28 cellular contexts compared by ENCODE assay signal in genomic region chr10:63481815-63482421, GRCh38. TPM values are rescaled to one million over a fixed set of nuclear protein-coding genes. Genes with fewer than 3 reads are reported as not detected.
DNase-seq lines count a peak whose midpoint lies in the region; ATAC-seq and TF ChIP-seq lines count a peak whose summit lies in the region.
"Had no signal": no experiment of that assay in that cellular context is flagged by ENCODE, and none has a peak within 500 bp of the region (broad histone marks: within the 10 kb centered on the region; RNA-seq: fewer than 3 reads in every experiment).

No MANE protein-coding gene starts in this region.

- peaks cover 99% of the 10 kb centered on the region for H3K79me2 ChIP-seq in smooth muscle cell (ENCODE audit: low read depth)
- H3K79me2 ChIP-seq in PC-9 (ENCODE audit: low read depth) = peaks cover 48% of the 10 kb centered on the region

- no peaks in the 10 kb centered on the region for H3K27me3 Mint-ChIP-seq in activated T-cell treated with anti-CD3 and anti-CD28 coated beads, Interleukin-2, amount 50 U/mL, for 72 hours (ENCODE audit: low read depth)
- no peaks in the 10 kb centered on the region for H3K27me3 Mint-ChIP-seq in activated T-helper 17 cell treated with anti-CD3 and anti-CD28 coated beads, Interleukin-2, amount 50 U/mL, for 72 hours
- H3K27me3 Mint-ChIP-seq: activated CD4-positive, alpha-beta T cell treated with anti-CD3 and anti-CD28 coated beads for 36 hours; CD4-positive, alpha-beta T cell had no signal

- CTCF ChIA-PET in PC-9 (lab: Charles Lee) = no interaction called here

- H3K4me3 ChIP-seq in fibroblast of pulmonary artery (replicated peaks; ENCODE audit: low read depth, low read length) = no peak overlapping the region
- H3K4me3 ChIP-seq in smooth muscle cell = no peak overlapping the region
- H3K4me3 ChIP-seq in PC-9 = no peak overlapping the region
- H3K4me3 ChIP-seq: body of pancreas, pancreas, tibial artery had no signal

- H3K9me3 ChIP-seq in smooth muscle cell (replicated peaks; ENCODE audit: low read depth) (no peaks in the 10 kb centered on the region), PC-9 (ENCODE audit: insufficient read depth, low read depth) (no peaks in the 10 kb centered on the region)
- H3K9me3 ChIP-seq: body of pancreas, pancreas, tibial artery had no signal

- H3K27me3 ChIP-seq in smooth muscle cell (ENCODE audit: low read depth) = no peaks in the 10 kb centered on the region
- H3K27me3 ChIP-seq in PC-9 (ENCODE audit: insufficient read depth, low read depth) = no peaks in the 10 kb centered on the region
- H3K27me3 ChIP-seq: body of pancreas, pancreas, tibial artery had no signal

- peak overlapping the region; percentile 0 to 8 for H3K4me3 Mint-ChIP-seq in activated T-cell treated with anti-CD3 and anti-CD28 coated beads, Interleukin-2, amount 50 U/mL, for 72 hours
- peak overlapping the region; percentile 37 for H3K4me3 Mint-ChIP-seq in activated T-helper 17 cell treated with anti-CD3 and anti-CD28 coated beads, Interleukin-2, amount 50 U/mL, for 72 hours
- H3K4me3 Mint-ChIP-seq: activated CD4-positive, alpha-beta T cell treated with anti-CD3 and anti-CD28 coated beads for 36 hours; CD4-positive, alpha-beta T cell; immature natural killer cell; nephron had no signal

- H4K20me1 ChIP-seq in smooth muscle cell (ENCODE audit: low read depth) = peaks cover 93% of the 10 kb centered on the region
- H4K20me1 ChIP-seq in PC-9 (ENCODE audit: insufficient read depth) = no peaks in the 10 kb centered on the region; the same call in 1 of the 2 replicates

- H3F3A ChIP-seq in smooth muscle cell (ENCODE audit: low read depth) (no peaks in the 10 kb centered on the region), PC-9 (ENCODE audit: insufficient read depth, low read depth) (peaks cover 3% of the 10 kb centered on the region; the same call in 1 of the 2 replicates)

- no peak for ATAC-seq in activated T-cell treated with anti-CD3 and anti-CD28 coated beads, Interleukin-2, amount 50 U/mL, for 72 hours (replicated peaks in 1 of 2)
- no peak for ATAC-seq in activated T-helper 17 cell treated with anti-CD3 and anti-CD28 coated beads, Interleukin-2, amount 50 U/mL, for 72 hours (replicated peaks)
- no peak for ATAC-seq in GM18519 (IDR thresholded peaks at IDR 0.05; ENCODE audit: low FRiP score, unreplicated experiment)
- ATAC-seq: activated CD4-positive, alpha-beta T cell treated with anti-CD3 and anti-CD28 coated beads for 36 hours; body of pancreas; esophagus mucosa; pancreas; Right ventricle myocardium inferior had no signal

- H3K4me1 ChIP-seq in smooth muscle cell (ENCODE audit: low read depth) (peaks cover 15% of the 10 kb centered on the region), PC-9 (replicated peaks; ENCODE audit: insufficient read depth) (0 out of 2 replicates have a peak, but pooled peaks cover 4% of the 10 kb centered on the region)

- no peak overlapping the region for H3K4me2 ChIP-seq in smooth muscle cell
- H3K4me2 ChIP-seq in PC-9 = no peak overlapping the region

- H3K27ac ChIP-seq in smooth muscle cell (ENCODE audit: low read depth) (peak overlapping the region; percentile 20), PC-9 (no peak overlapping the region)
- H3K27ac ChIP-seq: body of pancreas, pancreas, tibial artery had no signal

- no peak overlapping the region for H3K27ac Mint-ChIP-seq in activated T-cell treated with anti-CD3 and anti-CD28 coated beads, Interleukin-2, amount 50 U/mL, for 72 hours
- H3K27ac Mint-ChIP-seq in activated T-helper 17 cell treated with anti-CD3 and anti-CD28 coated beads, Interleukin-2, amount 50 U/mL, for 72 hours = peak overlapping the region; percentile 62
- H3K27ac Mint-ChIP-seq: activated CD4-positive, alpha-beta T cell treated with anti-CD3 and anti-CD28 coated beads for 36 hours; CD4-positive, alpha-beta T cell; immature natural killer cell had no signal

- H3K36me3 ChIP-seq in smooth muscle cell (ENCODE audit: low read depth) = no peaks in the 10 kb centered on the region
- no peaks in the 10 kb centered on the region for H3K36me3 ChIP-seq in PC-9 (ENCODE audit: low read depth)
- H3K36me3 ChIP-seq: pancreas, tibial artery had no signal

- intact Hi-C loops in PC-9 (cut with micrococcal nuclease; ENCODE audit: unreplicated experiment) = no loop called here

- no peaks in the 10 kb centered on the region for H3K36me3 Mint-ChIP-seq in activated T-cell treated with anti-CD3 and anti-CD28 coated beads, Interleukin-2, amount 50 U/mL, for 72 hours (ENCODE audit: insufficient read depth in 2 of 2)
- H3K36me3 Mint-ChIP-seq in activated T-helper 17 cell treated with anti-CD3 and anti-CD28 coated beads, Interleukin-2, amount 50 U/mL, for 72 hours (ENCODE audit: low read depth) = no peaks in the 10 kb centered on the region

- H3K9me2 ChIP-seq in PC-9 (ENCODE audit: insufficient read depth) = no peaks in the 10 kb centered on the region

- no TSS peak for BruUV-seq in PC-9 (replicated peaks; lab: Mats Ljungman, UMichigan)

- no peak overlapping the region for H3K9ac ChIP-seq in smooth muscle cell (ENCODE audit: low read depth)

- DNase-seq in activated T-cell treated with anti-CD3 and anti-CD28 coated beads, Interleukin-2, amount 50 U/mL, for 72 hours = no peak
- DNase-seq in activated T-cell treated with anti-CD3 and anti-CD28 coated beads for 4 hours = no peak
- peak; percentile 58 for DNase-seq in fibroblast of pulmonary artery (ENCODE audit: low read depth)
- no peak for DNase-seq in smooth muscle cell (lab: John Stamatoyannopoulos, UW; ENCODE audit: unreplicated experiment)
- no peak for DNase-seq in PC-9
- no peak for DNase-seq in NCI-H510A treated with DMSO at 0.1 percent for 48 hours (lab: John Stamatoyannopoulos, UW)
- DNase-seq: activated CD4-positive, alpha-beta T cell treated with anti-CD3 and anti-CD28 coated beads for 36 hours; activated CD8-positive, alpha-beta memory T cell treated with anti-CD3 and anti-CD28 coated beads for 24 hours; activated naive CD4-positive, alpha-beta T cell; activated T-cell treated with anti-CD3 and anti-CD28 coated beads, Interleukin-2, amount 50 U/mL, for 1 hour; AML-193; body of pancreas; CD4-positive, alpha-beta T cell; effector CD8-positive, alpha-beta T cell; hypothalamus; immature natural killer cell; NCI-H1417; NCI-H2029 treated with DMSO at 0.1 percent for 48 hours; NCI-H345; NCI-H774; pancreas; stimulated activated CD4-positive, alpha-beta T cell treated with anti-CD3 and anti-CD28 coated beads, Interleukin-2, amount 100 ng/mL, for 24 hours; tibial artery had no signal

- no peaks in the 10 kb centered on the region for H3K9me3 Mint-ChIP-seq in activated T-cell treated with anti-CD3 and anti-CD28 coated beads, Interleukin-2, amount 50 U/mL, for 72 hours
- H3K9me3 Mint-ChIP-seq in activated T-helper 17 cell treated with anti-CD3 and anti-CD28 coated beads, Interleukin-2, amount 50 U/mL, for 72 hours = no peaks in the 10 kb centered on the region
- H3K9me3 Mint-ChIP-seq: CD4-positive, alpha-beta T cell; immature natural killer cell; nephron had no signal

- peaks cover 12% of the 10 kb centered on the region for H3K4me1 Mint-ChIP-seq in activated T-cell treated with anti-CD3 and anti-CD28 coated beads, Interleukin-2, amount 50 U/mL, for 72 hours (ENCODE audit: low read depth)
- H3K4me1 Mint-ChIP-seq in activated T-helper 17 cell treated with anti-CD3 and anti-CD28 coated beads, Interleukin-2, amount 50 U/mL, for 72 hours = peaks cover 12% of the 10 kb centered on the region
- H3K4me1 Mint-ChIP-seq: immature natural killer cell had no signal

- WGBS in smooth muscle cell (ENCODE audit: low lambda C conversion rate) = 93% methylated on average over 6 of the region's 6 CpGs

- TF ChIP-seq CTCF in fibroblast of pulmonary artery (IDR thresholded peaks at IDR 0.05; ENCODE audit: low read length, missing control alignments) (no peak), smooth muscle cell (IDR thresholded peaks at IDR 0.05; ENCODE audit: borderline replicate concordance, insufficient read depth, poor library complexity, severe bottlenecking) (no peak), PC-9 (conservative IDR thresholded peaks at IDR 0.05) (no peak)

- H2AFZ ChIP-seq in smooth muscle cell (ENCODE audit: low read depth) = no peak overlapping the region
- H2AFZ ChIP-seq in PC-9 = no peak overlapping the region

- POLR2A ChIA-PET in PC-9 (lab: Charles Lee; ENCODE audit: unreplicated experiment) = interaction anchor here (0.7 kb wide), 1 partner anchor 9 kb away, joined by 3 read pairs; no protein-coding TSS in a partner anchor

RNA-seq across cellular contexts. Expression of gene JMJD1C, which starts 16.1 kb away (rescaled TPM):
- 10 to 100 TPM; 67.3 to 67.5 TPM for total RNA-seq in activated T-cell treated with anti-CD3 and anti-CD28 coated beads, Interleukin-2, amount 50 U/mL, for 72 hours
- total RNA-seq in activated T-helper 17 cell treated with anti-CD3 and anti-CD28 coated beads, Interleukin-2, amount 50 U/mL, for 72 hours = 10 to 100 TPM; 68.7 to 74.5 TPM
- total RNA-seq in smooth muscle cell (132 and 173 TPM in 2 replicates), PC-9 (2021) (68.6 and 78.7 TPM in 2 replicates)
- polyA plus RNA-seq in smooth muscle cell = 28.5 and 52.5 TPM in 2 replicates

RNA-seq across cellular contexts. Expression of gene REEP3, which starts 39.3 kb away (rescaled TPM):
- 10 to 100 TPM; 19.0 to 22.1 TPM for total RNA-seq in activated T-cell treated with anti-CD3 and anti-CD28 coated beads, Interleukin-2, amount 50 U/mL, for 72 hours
- total RNA-seq in activated T-helper 17 cell treated with anti-CD3 and anti-CD28 coated beads, Interleukin-2, amount 50 U/mL, for 72 hours = 10 to 100 TPM; 18.5 to 20.0 TPM
- total RNA-seq in smooth muscle cell (77.2 and 80.4 TPM in 2 replicates), PC-9 (2021) (42.3 and 56.4 TPM in 2 replicates)
- polyA plus RNA-seq in smooth muscle cell = 38.8 and 42.3 TPM in 2 replicates
